ENCODE assay signal across 1 cellular context in genomic region chr2:8004250-8004681, GRCh38.
TF ChIP-seq lines count a peak whose summit lies in the region.

No MANE protein-coding gene starts in this region.

TF ChIP-seq in K562, 482 proteins besides CTCF, POLR2A, EP300 and RAD21 (continued from another document and continues in another):
- no peak for TF ChIP-seq ZHX1 (conservative IDR thresholded peaks at IDR 0.05; ENCODE audit: low read length)
- TF ChIP-seq SRSF1 (IDR thresholded peaks at IDR 0.05; ENCODE audit: low read depth, low read length), result no peak
- TF ChIP-seq RB1 (IDR thresholded peaks at IDR 0.05; ENCODE audit: low read depth), result no peak
- TF ChIP-seq GMEB1 (CRISPR knock-in tag; IDR thresholded peaks at IDR 0.05), result no peak
- TF ChIP-seq SREBF1 (IDR thresholded peaks at IDR 0.05; ENCODE audit: borderline replicate concordance, low read depth, low read length), result no peak
- peak; percentile 79; the same call in 1 of the 2 replicates for TF ChIP-seq MTA1 (IDR thresholded peaks at IDR 0.05; ENCODE audit: borderline replicate concordance)
- no peak for TF ChIP-seq NCOA6 (IDR thresholded peaks at IDR 0.05)
- no peak for TF ChIP-seq NFRKB (IDR thresholded peaks at IDR 0.05; ENCODE audit: low read depth)
- peak; percentile 70; the same call in 1 of the 2 replicates for TF ChIP-seq CEBPG (CRISPR knock-in tag; IDR thresholded peaks at IDR 0.05)
- TF ChIP-seq CEBPG (tag; conservative IDR thresholded peaks at IDR 0.05 in 1 of 2, IDR thresholded peaks at IDR 0.05 in 1 of 2), result peak; percentile 95
- TF ChIP-seq SMARCE1 (IDR thresholded peaks at IDR 0.05), result peak; percentile 84
- no peak for TF ChIP-seq PCBP2 (IDR thresholded peaks at IDR 0.05; ENCODE audit: low read depth, low read length, poor library complexity, severe bottlenecking)
- no peak for TF ChIP-seq SMARCA5 (IDR thresholded peaks at IDR 0.05)
- TF ChIP-seq THAP7 (CRISPR knock-in tag; IDR thresholded peaks at IDR 0.05), result no peak
- no peak for TF ChIP-seq NRF1 (conservative IDR thresholded peaks at IDR 0.05 in 1 of 2, IDR thresholded peaks at IDR 0.05 in 1 of 2)
- TF ChIP-seq NONO (IDR thresholded peaks at IDR 0.05; ENCODE audit: low read depth in 2 of 2, low read length in 1 of 2), result no peak
- TF ChIP-seq E4F1 (CRISPR knock-in tag; IDR thresholded peaks at IDR 0.05; ENCODE audit: borderline replicate concordance), result no peak
- no peak for TF ChIP-seq SRSF9 (IDR thresholded peaks at IDR 0.05; ENCODE audit: borderline replicate concordance, low read depth, low read length)
- no peak for TF ChIP-seq TAF1 (IDR thresholded peaks at IDR 0.05; ENCODE audit: control insufficient read depth, extremely low read depth, insufficient read depth, low read length, severe bottlenecking)
- TF ChIP-seq ZBTB17 (CRISPR knock-in tag; IDR thresholded peaks at IDR 0.05), result 0 out of 2 replicates have a peak, but pooled peaks have one; percentile 38
- TF ChIP-seq MED1 (CRISPR knock-in tag; IDR thresholded peaks at IDR 0.05; ENCODE audit: borderline replicate concordance), result no peak
- no peak for TF ChIP-seq CHCHD3 (CRISPR knock-in tag; IDR thresholded peaks at IDR 0.05)
- TF ChIP-seq ZNF79 (CRISPR knock-in tag; IDR thresholded peaks at IDR 0.05; ENCODE audit: low read depth), result no peak
- TF ChIP-seq ZNF431 (CRISPR knock-in tag; IDR thresholded peaks at IDR 0.05), result no peak
- TF ChIP-seq ELF2 (CRISPR knock-in tag; IDR thresholded peaks at IDR 0.05), result no peak
- TF ChIP-seq KLF13 (tag; IDR thresholded peaks at IDR 0.05; ENCODE audit: borderline replicate concordance, low read depth), result no peak
- no peak for TF ChIP-seq HDAC8 (tag; IDR thresholded peaks at IDR 0.05)
- peak; percentile 98 for TF ChIP-seq JUNB (CRISPR knock-in tag; conservative IDR thresholded peaks at IDR 0.05)
- no peak for TF ChIP-seq IFI16 (CRISPR knock-in tag; IDR thresholded peaks at IDR 0.05)
- TF ChIP-seq SAFB (IDR thresholded peaks at IDR 0.05; ENCODE audit: borderline replicate concordance, low read depth, low read length), result no peak
- TF ChIP-seq ZBED1 (IDR thresholded peaks at IDR 0.05), result no peak
- TF ChIP-seq NFE2L1 (tag; IDR thresholded peaks at IDR 0.05; ENCODE audit: borderline replicate concordance, low read depth), result no peak
- no peak for TF ChIP-seq GABPB1 (CRISPR knock-in tag; IDR thresholded peaks at IDR 0.05)
- peak; percentile 90 for TF ChIP-seq CBFA2T2 (conservative IDR thresholded peaks at IDR 0.05)
- peak; percentile 30; the same call in 1 of the 2 replicates for TF ChIP-seq ATF2 (CRISPR knock-in tag; IDR thresholded peaks at IDR 0.05)
- TF ChIP-seq ZKSCAN8 (CRISPR knock-in tag; IDR thresholded peaks at IDR 0.05), result no peak; the same call in 1 of the 2 replicates
- no peak for TF ChIP-seq HIVEP1 (CRISPR knock-in tag; IDR thresholded peaks at IDR 0.05)
- TF ChIP-seq FOXA1 (IDR thresholded peaks at IDR 0.05; ENCODE audit: borderline replicate concordance), result no peak
- no peak for TF ChIP-seq ZNF277 (CRISPR knock-in tag; IDR thresholded peaks at IDR 0.05; ENCODE audit: borderline replicate concordance)
- peak; percentile 77; the same call in 1 of the 2 replicates for TF ChIP-seq ZNF449 (CRISPR knock-in tag; IDR thresholded peaks at IDR 0.05)
- TF ChIP-seq PRDM10 (IDR thresholded peaks at IDR 0.05; ENCODE audit: partially characterized antibody), result no peak
- no peak for TF ChIP-seq YBX1 (IDR thresholded peaks at IDR 0.05)
- peak; percentile 56 for TF ChIP-seq MEIS2 (IDR thresholded peaks at IDR 0.05; ENCODE audit: partially characterized antibody)
- TF ChIP-seq PPARD (CRISPR knock-in tag; IDR thresholded peaks at IDR 0.05), result no peak
- peak; percentile 100 for TF ChIP-seq JUND (IDR thresholded peaks at IDR 0.05; ENCODE audit: borderline replicate concordance, low read depth, low read length)
- TF ChIP-seq JUND (tag; IDR thresholded peaks at IDR 0.05; ENCODE audit: borderline replicate concordance, low read depth, low read length), result peak; percentile 99
- TF ChIP-seq TSC22D4 (tag; IDR thresholded peaks at IDR 0.05), result no peak
- no peak for TF ChIP-seq ZNF184 (CRISPR knock-in tag; IDR thresholded peaks at IDR 0.05)
- no peak for TF ChIP-seq RBM15 (IDR thresholded peaks at IDR 0.05; ENCODE audit: insufficient read depth, low read length)
- no peak for TF ChIP-seq ZNF212 (CRISPR knock-in tag; IDR thresholded peaks at IDR 0.05)
- TF ChIP-seq SMC3 (conservative IDR thresholded peaks at IDR 0.05; ENCODE audit: insufficient read depth, low read depth, low read length), result no peak
- TF ChIP-seq MCM2 (IDR thresholded peaks at IDR 0.05; ENCODE audit: low read depth), result no peak
- TF ChIP-seq ZNF586 (CRISPR knock-in tag; conservative IDR thresholded peaks at IDR 0.05), result no peak
- TF ChIP-seq HINFP (tag; conservative IDR thresholded peaks at IDR 0.05; ENCODE audit: low read depth), result no peak
- 0 out of 2 replicates have a peak, but pooled peaks have one; percentile 13 for TF ChIP-seq MYC (IDR thresholded peaks at IDR 0.05; ENCODE audit: low read depth, low read length)
- TF ChIP-seq MYC (CRISPR knock-in tag; IDR thresholded peaks at IDR 0.05; ENCODE audit: borderline replicate concordance, low read depth), result no peak
- TF ChIP-seq OTX1 (CRISPR knock-in tag; IDR thresholded peaks at IDR 0.05), result no peak
